ENCODE assay signal across 27 cellular contexts in genomic region chr11:79506124-79506523, GRCh38.
"Had no signal": no experiment of that assay in that cellular context is flagged by ENCODE, and none has a peak within 500 bp of the region (broad histone marks: within the 10 kb centered on the region; RNA-seq: fewer than 3 reads in every experiment).

No MANE protein-coding gene starts in this region.

- H3K27me3 Mint-ChIP-seq: effector memory CD8-positive, alpha-beta T cell had no signal

- ATAC-seq: effector memory CD8-positive, alpha-beta T cell; esophagus mucosa; foreskin keratinocyte; gastrocnemius medialis; gastroesophageal sphincter; heart right ventricle had no signal

- H3K27ac ChIP-seq: colonic mucosa, coronary artery, dorsolateral prefrontal cortex, epithelial cell of prostate, esophagus muscularis mucosa, esophagus squamous epithelium, foreskin keratinocyte, gastrocnemius medialis, gastroesophageal sphincter, heart right ventricle had no signal

- H3K4me1 ChIP-seq: colonic mucosa had no signal

- H3K36me3 ChIP-seq: colonic mucosa, esophagus muscularis mucosa, esophagus squamous epithelium, gastrocnemius medialis, gastroesophageal sphincter, heart right ventricle had no signal

- H3K27me3 ChIP-seq: colonic mucosa, esophagus muscularis mucosa, esophagus squamous epithelium, foreskin keratinocyte, gastrocnemius medialis, gastroesophageal sphincter had no signal

- H3K9me3 ChIP-seq: colonic mucosa, esophagus muscularis mucosa, esophagus squamous epithelium, gastrocnemius medialis, gastroesophageal sphincter, heart right ventricle had no signal

- DNase-seq: colonic mucosa; cortex of kidney; dermis blood vessel endothelial cell; dorsolateral prefrontal cortex; effector CD4-positive, alpha-beta T cell; effector CD8-positive, alpha-beta T cell; effector memory CD4-positive, alpha-beta T cell; effector memory CD8-positive, alpha-beta T cell; esophagus squamous epithelium; foreskin fibroblast; foreskin keratinocyte; foreskin melanocyte; gastrocnemius medialis; glutamatergic neuron; head of caudate nucleus; heart right ventricle had no signal

- H3K27ac Mint-ChIP-seq: dendritic cell treated with granulocyte-macrophage colony-stimulating factor and Interleukin-4, amounts not matched to agents 40 ng/mL and 50 ng/mL, for 4 days; effector memory CD8-positive, alpha-beta T cell had no signal

- H3K4me3 Mint-ChIP-seq: dendritic cell treated with granulocyte-macrophage colony-stimulating factor and Interleukin-4, amounts not matched to agents 40 ng/mL and 50 ng/mL, for 4 days; effector memory CD8-positive, alpha-beta T cell had no signal

- FAIRE-seq: colon, endometrium, endothelial cell of umbilical vein, frontal cortex had no signal

- H3K9me3 Mint-ChIP-seq: dendritic cell treated with granulocyte-macrophage colony-stimulating factor and Interleukin-4, amounts not matched to agents 40 ng/mL and 50 ng/mL, for 4 days; endodermal cell had no signal

- H3K4me3 ChIP-seq: colonic mucosa, coronary artery, dorsolateral prefrontal cortex, esophagus muscularis mucosa, esophagus squamous epithelium, gastrocnemius medialis, gastroesophageal sphincter, heart right ventricle had no signal
